In genomic region chr5:146945722-146946121, GRCh38 we compare ENCODE assay signal across 21 cellular contexts.
DNase-seq lines count a peak whose midpoint lies in the region; ATAC-seq, FAIRE-seq and TF ChIP-seq lines count a peak whose summit lies in the region.
"Had no signal": no experiment of that assay in that cellular context is flagged by ENCODE, and none has a peak within 500 bp of the region (broad histone marks: within the 10 kb centered on the region; RNA-seq: fewer than 3 reads in every experiment).

No MANE protein-coding gene starts in this region.

- peaks cover 5 to 25% (median 20%) of the 10 kb centered on the region in 3 donors for H3K4me1 ChIP-seq in pancreas
- H3K4me1 ChIP-seq: A549, Caco-2 had no signal

- TF ChIP-seq CTCF in pancreas (IDR thresholded peaks at IDR 0.05) (no peak), GM10248 (IDR thresholded peaks at IDR 0.05; ENCODE audit: control extremely low read depth, extremely low read depth, low read depth, missing control alignments) (no peak)

- CTCF ChIA-PET in GM10248 (lab: Yijun Ruan, JAX), result interaction anchor here (0.9 to 1.5 kb wide), 4 partner anchors 11 to 449 kb away, joined by 3 to 5 read pairs (median 3); no protein-coding TSS in a partner anchor

- no peaks in the 10 kb centered on the region for H3K9me3 ChIP-seq in pancreas
- H3K9me3 ChIP-seq: A549, Caco-2 had no signal

- TF ChIP-seq POLR2A in H54 (IDR thresholded peaks at IDR 0.05; ENCODE audit: low read depth, low read length), result no peak

- POLR2A ChIA-PET in GM10248 (lab: Yijun Ruan, JAX), result no interaction called here

- ATAC-seq in left lobe of liver, result peak; percentile 80
- peak; percentile 76 to 81 (median 80) for ATAC-seq in pancreas
- ATAC-seq in left cardiac atrium, result no peak
- ATAC-seq: A549, GM23338, HCT116 had no signal

- no peaks in the 10 kb centered on the region for H3K27me3 ChIP-seq in pancreas

- DNase-seq in H54 (ENCODE audit: insufficient read length, low spot score) (no peak), SK-N-DZ (ENCODE audit: low spot score) (peak; percentile 20), left lobe of liver (ENCODE audit: low spot score) (peak; percentile 66), pancreas (peak in 2 of 6 donors; percentile 22 to 25), GM10248 (ENCODE audit: extremely low spot score) (no peak), left cardiac atrium (no peak), KG1 (lab: John Stamatoyannopoulos, UW) (no peak)
- DNase-seq: AML-193; Caco-2; CD4-positive, alpha-beta T cell; H7; HFFc6 had no signal

- intact Hi-C loops in pancreas (cut with DNase I) (no loop called here), left cardiac atrium (cut with DNase I) (no loop called here)

- no peaks in the 10 kb centered on the region for H3K36me3 ChIP-seq in pancreas

- peak; percentile 27 for FAIRE-seq in H54 (lab: Jason Lieb, UNC)
- no peak for FAIRE-seq in pancreas (lab: Jason Lieb, UNC)
- FAIRE-seq: A549, D721Med, G401.6, GM12892, GM18507, HTR-8/SVneo had no signal

- 11 to 12% methylated on average over 5 of the region's 5 CpGs for WGBS in pancreas, 2 donors

- H3K27ac ChIP-seq in pancreas, result no peak overlapping the region
- H3K27ac ChIP-seq: A549, C4-2B had no signal

- no peak overlapping the region for H3K4me3 ChIP-seq in pancreas
- H3K4me3 ChIP-seq: A549, GM23338 had no signal

Comparison
In these comparisons a context has a peak if more than half of its experiments do, and no peak if none do; other contexts are left out.
1. DNase-seq: peak in SK-N-DZ (single experiment) and left lobe of liver (single experiment); none in H54 (single experiment), GM10248 (single experiment), left cardiac atrium (single experiment) and KG1 (single experiment).
2. ATAC-seq: peak in left lobe of liver (single experiment) and pancreas (4 of 4); none in left cardiac atrium (0 of 2).